17 cellular contexts compared by ENCODE assay signal in the genomic region with DNA sequence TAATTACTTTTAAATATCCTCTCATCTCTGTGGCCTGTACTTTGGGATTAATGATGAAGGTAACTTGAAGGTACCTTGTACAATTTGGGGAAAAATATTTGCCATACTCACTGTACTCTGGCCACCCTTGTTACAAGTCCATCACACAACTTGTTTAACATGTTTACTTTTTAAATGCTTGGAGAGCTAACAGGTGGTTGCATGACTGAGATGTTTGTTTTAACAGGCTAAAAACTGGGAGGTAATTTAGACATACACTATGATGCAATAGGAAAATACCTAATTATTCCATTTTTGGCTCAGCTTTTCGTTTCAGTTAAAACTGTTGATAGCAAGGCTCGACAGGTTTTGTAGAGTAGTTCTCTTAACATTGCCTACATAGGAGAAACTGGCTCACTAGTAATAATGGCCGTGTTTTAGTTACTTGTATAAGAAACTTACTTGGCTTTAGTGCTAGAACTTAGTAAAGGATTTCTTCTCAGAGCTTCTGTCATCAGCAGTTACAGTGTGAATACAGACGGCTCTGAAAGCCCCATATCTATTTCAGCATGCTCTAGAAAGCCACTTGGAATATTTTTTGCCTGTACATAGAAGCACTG.
A peak's percentile ranks its signal among the peaks of the same experiment; 100 is the strongest.
DNase-seq lines count a peak whose midpoint lies in the region; ATAC-seq, FAIRE-seq and TF ChIP-seq lines count a peak whose summit lies in the region.
"Had no signal": no experiment of that assay in that cellular context is flagged by ENCODE, and none has a peak within 500 bp of the region (broad histone marks: within the 10 kb centered on the region; RNA-seq: fewer than 3 reads in every experiment).

No MANE protein-coding gene starts in this region.

- no peak for TF ChIP-seq EP300 in K562 (IDR thresholded peaks at IDR 0.05; ENCODE audit: low read length)

- no peaks in the 10 kb centered on the region for H3K9me1 ChIP-seq in K562 (ENCODE audit: control insufficient read depth, insufficient read depth, low read length)

- intact Hi-C loops in K562 (cut with micrococcal nuclease): no loop called here

- H3K9ac ChIP-seq in K562 (ENCODE audit: insufficient read depth in 1 of 2, low read depth in 2 of 2, low read length in 2 of 2) (no peak overlapping the region), trophoblast cell (ENCODE audit: low read length) (no peak overlapping the region)

- H3K4ac ChIP-seq in trophoblast cell (ENCODE audit: low read depth, low read length): no peak overlapping the region

- BruUV-seq in K562 (replicated peaks; lab: Mats Ljungman, UMichigan): no TSS peak

- H4K20me1 ChIP-seq in K562 (replicated peaks; ENCODE audit: control insufficient read depth, insufficient read depth, low read length): 0 out of 2 replicates have a peak, but pooled peaks cover 5% of the 10 kb centered on the region

- peak; percentile 41 for DNase-seq in HT-29 (ENCODE audit: low spot score)
- DNase-seq in NCI-H2196 (lab: John Stamatoyannopoulos, UW; ENCODE audit: unreplicated experiment): peak; percentile 48
- no peak for DNase-seq in K562 (ENCODE audit: extremely low read depth in 1 of 4, low spot score in 3 of 4)
- DNase-seq in trophoblast cell: peak in 1 of 2 donors; percentile 69
- DNase-seq in amygdala (lab: John Stamatoyannopoulos, UW): no peak
- DNase-seq: activated CD4-positive, alpha-beta memory T cell treated with anti-CD3 and anti-CD28 coated beads, Interleukin-2, amount 10 ng/mL, durations not matched to agents 7 days and 5 days; adrenal gland; DND-41; heart left ventricle; kidney; NCI-H226; small intestine had no signal

- FAIRE-seq in K562 (lab: Jason Lieb, UNC): no peak
- FAIRE-seq: kidney, small intestine had no signal

- H3K4me1 ChIP-seq in K562 (replicated peaks in 1 of 2; ENCODE audit: control insufficient read depth in 2 of 2, insufficient read depth in 2 of 2, low read length in 2 of 2) (peaks cover 6 to 17% of the 10 kb centered on the region in 2 experiments; a peak in 4 of 5 replicates), trophoblast cell (ENCODE audit: control insufficient read depth in 1 of 2, insufficient read depth in 2 of 2, low read length in 2 of 2) (peaks cover 4 to 16% of the 10 kb centered on the region in 2 experiments)
- H3K4me1 ChIP-seq: adrenal gland, vagina had no signal

- in situ Hi-C loops in K562 (cut with MboI): no loop called here

- no peak overlapping the region for H2BK12ac ChIP-seq in trophoblast cell (ENCODE audit: low read length)

- H3K14ac ChIP-seq in trophoblast cell (ENCODE audit: low read length): no peak overlapping the region

- no peak overlapping the region for H2BK120ac ChIP-seq in trophoblast cell (ENCODE audit: insufficient read depth, low read length, poor library complexity)

- no peak overlapping the region for H3K4me3 ChIP-seq in K562
- H3K4me3 ChIP-seq in trophoblast cell (ENCODE audit: low read depth, low read length): no peak overlapping the region
- H3K4me3 ChIP-seq: adrenal gland, esophagus muscularis mucosa, heart left ventricle, vagina had no signal

- H3K79me2 ChIP-seq in K562 (ENCODE audit: control insufficient read depth, insufficient read depth, low read length): no peaks in the 10 kb centered on the region
- H3K79me2 ChIP-seq in trophoblast cell (ENCODE audit: control insufficient read depth, insufficient read depth, low read length, poor library complexity): peaks cover 3% of the 10 kb centered on the region

- no peak overlapping the region for H2BK5ac ChIP-seq in trophoblast cell (ENCODE audit: low read depth, low read length, poor library complexity)

- 62% methylated on average over 4 of the region's 4 CpGs for WGBS in K562 (ENCODE audit: insufficient coverage, low coverage, missing lambda C conversion rate)
- no CpG with 5 or more reads among the region's 4 CpGs for whole genome bisulfite sequencing in trophoblast cell (ENCODE audit: extremely low coverage, insufficient coverage, insufficient read length)

- no peak overlapping the region for H3K18ac ChIP-seq in trophoblast cell (ENCODE audit: low read length)

- no peak overlapping the region for H4K8ac ChIP-seq in trophoblast cell (ENCODE audit: low read depth, low read length)

- no peak overlapping the region for H3K4me2 ChIP-seq in K562 (ENCODE audit: insufficient read depth, low read length)
- H3K4me2 ChIP-seq in trophoblast cell (ENCODE audit: low read length): no peak overlapping the region

- no peak for TF ChIP-seq CTCF in K562 (IDR thresholded peaks at IDR 0.05 in 2 of 3, conservative IDR thresholded peaks at IDR 0.05 in 1 of 3; ENCODE audit: insufficient read depth in 2 of 3, low read depth in 1 of 3, low read length in 3 of 3)

- H3K36me3 ChIP-seq in K562 (ENCODE audit: control insufficient read depth, insufficient read depth, low read length) (no peaks in the 10 kb centered on the region), trophoblast cell (ENCODE audit: control insufficient read depth in 1 of 2, insufficient read depth in 2 of 2, low read length in 2 of 2) (no peaks in the 10 kb centered on the region)
- H3K36me3 ChIP-seq: adrenal gland, esophagus muscularis mucosa, vagina had no signal

- H3K79me1 ChIP-seq in trophoblast cell (ENCODE audit: low read length): peaks cover 3% of the 10 kb centered on the region

- no peak overlapping the region for H3K23ac ChIP-seq in trophoblast cell (ENCODE audit: low read length)

- TF ChIP-seq POLR2A in K562 (conservative IDR thresholded peaks at IDR 0.05): no peak

- H2AFZ ChIP-seq in K562 (ENCODE audit: low read depth, low read length) (no peak overlapping the region), trophoblast cell (ENCODE audit: insufficient read depth, low read length, poor library complexity) (no peak overlapping the region)

- ATAC-seq in K562 (no peak), GM21515 (IDR thresholded peaks at IDR 0.05; ENCODE audit: unreplicated experiment) (no peak), HG03354 (IDR thresholded peaks at IDR 0.05; ENCODE audit: poor library complexity, severe bottlenecking, unreplicated experiment) (no peak)
- ATAC-seq: heart left ventricle; stimulated activated effector memory CD8-positive, alpha-beta T cell treated with anti-CD3 and anti-CD28 coated beads, Interleukin-12 subunit alpha, Interleukin-12 subunit beta, amount 100 ng/mL, for 72 hours had no signal

- no peak overlapping the region for H3K27ac ChIP-seq in K562 (ENCODE audit: extremely low read depth, low read depth, low read length)
- H3K27ac ChIP-seq in trophoblast cell (ENCODE audit: low read depth, low read length): peak overlapping the region; percentile 68
- H3K27ac ChIP-seq: adrenal gland, esophagus muscularis mucosa, heart left ventricle, vagina had no signal

- TF ChIP-seq RAD21 in K562 (CRISPR knock-in tag; conservative IDR thresholded peaks at IDR 0.05 in 1 of 2, IDR thresholded peaks at IDR 0.05 in 1 of 2): no peak

- CTCF ChIA-PET in K562 (lab: Yijun Ruan, JAX; ENCODE audit: low intra/inter-chr PET ratio): no interaction called here

- POLR2A ChIA-PET in K562 (lab: Yijun Ruan, JAX): interaction anchor here (1.1 kb wide), 1 partner anchor 14 kb away, joined by 3 read pairs; no protein-coding TSS in a partner anchor

- H3K9me3 ChIP-seq in K562 (replicated peaks; ENCODE audit: control insufficient read depth, insufficient read depth, low read depth, low read length) (no peaks in the 10 kb centered on the region), trophoblast cell (ENCODE audit: insufficient read depth, low read depth, low read length) (no peaks in the 10 kb centered on the region)
- H3K9me3 ChIP-seq: adrenal gland, esophagus muscularis mucosa, heart left ventricle, vagina had no signal

- no peak overlapping the region for H2AK5ac ChIP-seq in trophoblast cell (ENCODE audit: low read length)

- no peak overlapping the region for H4K12ac ChIP-seq in trophoblast cell (ENCODE audit: low read depth, low read length)

- H3K27me3 ChIP-seq in K562 (ENCODE audit: control insufficient read depth in 2 of 2, insufficient read depth in 2 of 2, low read length in 2 of 2) (no peaks in the 10 kb centered on the region), trophoblast cell (ENCODE audit: insufficient read depth, low read length) (no peaks in the 10 kb centered on the region)
- H3K27me3 ChIP-seq: adrenal gland, esophagus muscularis mucosa, heart left ventricle, vagina had no signal

- H4K91ac ChIP-seq in trophoblast cell (ENCODE audit: low read depth, low read length): no peak overlapping the region

TF ChIP-seq in K562, 482 proteins besides CTCF, POLR2A, EP300 and RAD21:
- TF ChIP-seq CEBPB (tag; IDR thresholded peaks at IDR 0.05) (0 out of 2 replicates have a peak, but pooled peaks have one; percentile 37), KAT7 (CRISPR knock-in tag; IDR thresholded peaks at IDR 0.05; ENCODE audit: borderline replicate concordance) (no peak), CEBPG (CRISPR knock-in tag; IDR thresholded peaks at IDR 0.05) (no peak), CEBPG (tag; conservative IDR thresholded peaks at IDR 0.05 in 1 of 2, IDR thresholded peaks at IDR 0.05 in 1 of 2) (peak; percentile 28 to 82; a peak in 2 of 4 replicates)
- TF ChIP-seq, protein P1, sequence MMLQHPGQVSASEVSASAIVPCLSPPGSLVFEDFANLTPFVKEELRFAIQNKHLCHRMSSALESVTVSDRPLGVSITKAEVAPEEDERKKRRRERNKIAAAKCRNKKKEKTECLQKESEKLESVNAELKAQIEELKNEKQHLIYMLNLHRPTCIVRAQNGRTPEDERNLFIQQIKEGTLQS (IDR thresholded peaks at IDR 0.05): peak; percentile 40; the same call in 1 of the 2 replicates
- TF ChIP-seq, protein P1 (CRISPR knock-in tag; conservative IDR thresholded peaks at IDR 0.05): no peak

Comparison
In these comparisons a context has a peak if more than half of its experiments do, and no peak if none do; other contexts are left out.
1. DNase-seq: peak in HT-29 (single experiment) and NCI-H2196 (single experiment); none in K562 (0 of 4) and amygdala (0 of 56).